ENCODE assay signal across 11 cellular contexts in genomic region chr14:42554091-42554490, GRCh38.
"Had no signal": no experiment of that assay in that cellular context is flagged by ENCODE, and none has a peak within 500 bp of the region (broad histone marks: within the 10 kb centered on the region; RNA-seq: fewer than 3 reads in every experiment).

No MANE protein-coding gene starts in this region.

- FAIRE-seq: H1, H54 had no signal

- H3K4me2 ChIP-seq: GM23338 had no signal

- ATAC-seq: GM23338, HCT116 had no signal

- H3K36me3 ChIP-seq: HAP-1 had no signal

- H3K27ac ChIP-seq: GM23248 had no signal

- H3K9ac ChIP-seq: GM23248 had no signal

- DNase-seq: GM23248, GOT3, H7, H9, HCEC 1CT, HFFc6 had no signal

- H3K4me3 ChIP-seq: GM23248, GM23338, HAP-1 had no signal

- H3K4me1 ChIP-seq: HAP-1 had no signal

- H2AFZ ChIP-seq: GM23248, GM23338 had no signal

- H3K9me3 ChIP-seq: HAP-1 had no signal
